In the genomic region with DNA sequence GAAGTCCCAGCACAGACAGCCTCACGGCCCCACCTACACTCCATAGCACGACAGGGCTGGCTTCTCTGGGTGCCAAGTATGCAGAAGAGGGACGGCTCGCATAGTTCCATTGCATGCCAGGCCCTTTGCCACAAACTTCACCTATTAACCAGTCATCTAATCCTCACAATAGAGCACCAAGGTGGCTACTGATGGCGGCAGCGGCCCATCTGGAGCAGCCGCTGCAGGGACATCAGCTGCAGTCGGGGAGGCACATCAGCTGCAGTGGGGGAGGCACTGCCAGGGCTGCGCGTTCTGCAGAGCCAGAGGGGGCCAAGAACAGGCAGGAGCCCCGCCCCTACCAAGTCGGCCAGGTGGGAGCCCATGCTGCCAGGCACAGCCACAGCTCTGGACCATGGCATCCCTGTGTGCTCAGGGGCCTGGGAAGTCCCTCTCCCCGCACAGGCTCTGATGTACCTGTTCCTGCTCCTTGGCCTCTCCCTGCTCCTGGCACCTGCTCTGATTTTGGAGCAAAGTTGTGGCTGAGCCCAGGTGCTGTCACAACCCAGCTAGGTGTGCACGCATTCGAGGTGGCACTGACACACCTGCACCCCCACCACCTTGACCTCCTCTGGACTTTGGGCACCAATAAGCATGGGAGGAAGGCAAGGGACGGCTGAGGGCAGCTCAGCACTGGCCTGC, we compare ENCODE assay signal across 13 cellular contexts.
"Had no signal": no experiment of that assay in that cellular context is flagged by ENCODE, and none has a peak within 500 bp of the region (broad histone marks: within the 10 kb centered on the region; RNA-seq: fewer than 3 reads in every experiment).

No MANE protein-coding gene starts in this region.

- H3K27me3 ChIP-seq: neural progenitor cell, ovary, thyroid gland, vagina had no signal

- H3K9me3 ChIP-seq: ovary, thyroid gland, vagina had no signal

- DNase-seq: activated CD4-positive, alpha-beta T cell treated with anti-CD3 and anti-CD28 coated beads, Interleukin-2, amount 50 U/mL, for 1 hour; activated CD8-positive, alpha-beta memory T cell treated with anti-CD3 and anti-CD28 coated beads for 24 hours; activated naive CD4-positive, alpha-beta T cell treated with Interleukin-2 at 50 U/mL for 16 hours; stimulated activated CD4-positive, alpha-beta T cell treated with anti-CD3 and anti-CD28 coated beads, Interleukin-2, amount 100 ng/mL, for 48 hours; SW 1271; thyroid gland had no signal

- H3K4me3 Mint-ChIP-seq: neural progenitor cell; stimulated activated memory B cell treated with anti-CD40 and anti-IgM and Interleukin-4, amounts not matched to agents 10 μg/mL and 1 μg/mL and 100 μg/mL, for 72 hours had no signal

- H3K27ac ChIP-seq: dorsolateral prefrontal cortex, neural progenitor cell, ovary, thyroid gland, vagina had no signal

- H3K36me3 ChIP-seq: neural progenitor cell, ovary, thyroid gland, vagina had no signal

- H3K27ac Mint-ChIP-seq: neural progenitor cell; stimulated activated memory B cell treated with anti-CD40 and anti-IgM and Interleukin-4, amounts not matched to agents 10 μg/mL and 1 μg/mL and 100 μg/mL, for 72 hours had no signal

- ATAC-seq: activated CD4-positive, CD25-positive, alpha-beta regulatory T cell treated with anti-CD3 and anti-CD28 coated beads, Interleukin-2, amount 50 U/mL, for 24 hours; esophagus mucosa; stimulated activated memory B cell treated with anti-CD40 and anti-IgM and Interleukin-4, amounts not matched to agents 10 μg/mL and 1 μg/mL and 100 μg/mL, for 72 hours had no signal

- H3K4me3 ChIP-seq: dorsolateral prefrontal cortex, neural progenitor cell, ovary, thyroid gland, vagina had no signal

- H3K36me3 Mint-ChIP-seq: neural progenitor cell; stimulated activated memory B cell treated with anti-CD40 and anti-IgM and Interleukin-4, amounts not matched to agents 10 μg/mL and 1 μg/mL and 100 μg/mL, for 72 hours had no signal

- H3K4me1 ChIP-seq: vagina had no signal

- H3K4me1 Mint-ChIP-seq: stimulated activated memory B cell treated with anti-CD40 and anti-IgM and Interleukin-4, amounts not matched to agents 10 μg/mL and 1 μg/mL and 100 μg/mL, for 72 hours had no signal

- H3K9me3 Mint-ChIP-seq: neural progenitor cell; stimulated activated memory B cell treated with anti-CD40 and anti-IgM and Interleukin-4, amounts not matched to agents 10 μg/mL and 1 μg/mL and 100 μg/mL, for 72 hours had no signal
